Comparison of ENCODE assay signal across 9 cellular contexts in genomic region chr5:32583582-32584232, GRCh38. TPM values are rescaled to one million over a fixed set of nuclear protein-coding genes. Genes with fewer than 3 reads are reported as not detected.
A peak's percentile ranks its signal among the peaks of the same experiment; 100 is the strongest.
DNase-seq lines count a peak whose midpoint lies in the region; ATAC-seq and TF ChIP-seq lines count a peak whose summit lies in the region.
"Had no signal": no experiment of that assay in that cellular context is flagged by ENCODE, and none has a peak within 500 bp of the region (broad histone marks: within the 10 kb centered on the region; RNA-seq: fewer than 3 reads in every experiment).

No MANE protein-coding gene starts in this region.

- TF ChIP-seq POLR2A in right lobe of liver (IDR thresholded peaks at IDR 0.05), result no peak

- H3K9me3 ChIP-seq in neural progenitor cell (ENCODE audit: low read depth) (no peaks in the 10 kb centered on the region), right lobe of liver (no peaks in the 10 kb centered on the region)

- no peaks in the 10 kb centered on the region for H3F3A ChIP-seq in neural progenitor cell (ENCODE audit: low read depth)

- WGBS in right lobe of liver (ENCODE audit: insufficient coverage, low coverage, low lambda C conversion rate, missing lambda C conversion rate), result 78% methylated on average over 15 of the region's 16 CpGs

- H3K4me3 ChIP-seq in neural progenitor cell (no peak overlapping the region), right lobe of liver (no peak overlapping the region)

- intact Hi-C loops in right lobe of liver (cut with DNase I), result loop anchor here in 1 of 2 donors (10.0 kb wide), 1 partner anchor 59 kb away; no protein-coding TSS in a partner anchor

- no peak overlapping the region for H3K4me2 ChIP-seq in neural progenitor cell

- H3K36me3 ChIP-seq in neural progenitor cell (no peaks in the 10 kb centered on the region), right lobe of liver (peaks cover 0 to 1% (median 0%) of the 10 kb centered on the region in 4 donors)

- TF ChIP-seq CTCF in neural progenitor cell (IDR thresholded peaks at IDR 0.05), result no peak
- no peak for TF ChIP-seq CTCF in right lobe of liver (IDR thresholded peaks at IDR 0.05)

- peak; percentile 30 for DNase-seq in NCI-H2196 treated with DMSO at 0.1 percent for 48 hours (lab: John Stamatoyannopoulos, UW; ENCODE audit: unreplicated experiment)
- DNase-seq in NCI-H2196 (lab: John Stamatoyannopoulos, UW; ENCODE audit: unreplicated experiment), result no peak
- peak; percentile 88 for DNase-seq in SIG-M5 treated with dmso at 0.1 percent for 504 hours (lab: John Stamatoyannopoulos, UW; ENCODE audit: unreplicated experiment)
- no peak for DNase-seq in neural progenitor cell (ENCODE audit: low spot score)
- no peak for DNase-seq in superior temporal gyrus (ENCODE audit: extremely low spot score)
- no peak for DNase-seq in NCI-H2081 treated with DMSO at 0.1 percent for 48 hours (lab: John Stamatoyannopoulos, UW)
- no peak for DNase-seq in right lobe of liver

- H3K27ac Mint-ChIP-seq in neural progenitor cell, result peak overlapping the region; percentile 17

- H3K4me1 ChIP-seq in neural progenitor cell (peaks cover 7% of the 10 kb centered on the region), right lobe of liver (peaks cover 0 to 12% (median 5%) of the 10 kb centered on the region in 4 donors)

- H2AFZ ChIP-seq in neural progenitor cell (replicated peaks), result no peak overlapping the region

- peaks cover 2% of the 10 kb centered on the region for H3K9me3 Mint-ChIP-seq in neural progenitor cell

- H3K4me1 Mint-ChIP-seq in neural progenitor cell, result peaks cover 26% of the 10 kb centered on the region

- peaks cover 28% of the 10 kb centered on the region for H3K79me2 ChIP-seq in neural progenitor cell (ENCODE audit: low read depth)

- ATAC-seq in HG02943 (IDR thresholded peaks at IDR 0.05; ENCODE audit: low read depth, unreplicated experiment), result peak; percentile 65
- ATAC-seq in right lobe of liver, result no peak

- H3K36me3 Mint-ChIP-seq in neural progenitor cell, result no peaks in the 10 kb centered on the region

- H3K27me3 ChIP-seq in neural progenitor cell (no peaks in the 10 kb centered on the region), right lobe of liver (no peaks in the 10 kb centered on the region)

- peaks cover 10% of the 10 kb centered on the region for H3K27me3 Mint-ChIP-seq in neural progenitor cell (ENCODE audit: insufficient read depth, low read depth)

- H3K9ac ChIP-seq in neural progenitor cell, result no peak overlapping the region

- no peak overlapping the region for H3K27ac ChIP-seq in neural progenitor cell
- H3K27ac ChIP-seq in right lobe of liver, result no peak overlapping the region
- H3K27ac ChIP-seq: 22Rv1 had no signal

- peaks cover 27% of the 10 kb centered on the region for H4K20me1 ChIP-seq in neural progenitor cell (ENCODE audit: low read depth)

- H3K4me3 Mint-ChIP-seq in neural progenitor cell, result peak overlapping the region; percentile 18

RNA-seq across cellular contexts. Expression of gene SUB1, which starts 1.6 kb away (rescaled TPM):
- total RNA-seq in neural progenitor cell (ENCODE audit: low replicate concordance) (324 and 789 TPM in 2 replicates), right lobe of liver (100 to 1,000 TPM in 3 of 6 experiments, 10 to 100 TPM in 3; 52.5 to 124 (median 94.9) TPM)

Comparison
In these comparisons a context has a peak if more than half of its experiments do, and no peak if none do; other contexts are left out.
1. DNase-seq: peak in NCI-H2196 treated with DMSO at 0.1 percent for 48 hours (single experiment) and SIG-M5 treated with dmso at 0.1 percent for 504 hours (single experiment); none in NCI-H2196 (single experiment), neural progenitor cell (single experiment), superior temporal gyrus (single experiment), NCI-H2081 treated with DMSO at 0.1 percent for 48 hours (single experiment) and right lobe of liver (0 of 3).